In the genomic region with DNA sequence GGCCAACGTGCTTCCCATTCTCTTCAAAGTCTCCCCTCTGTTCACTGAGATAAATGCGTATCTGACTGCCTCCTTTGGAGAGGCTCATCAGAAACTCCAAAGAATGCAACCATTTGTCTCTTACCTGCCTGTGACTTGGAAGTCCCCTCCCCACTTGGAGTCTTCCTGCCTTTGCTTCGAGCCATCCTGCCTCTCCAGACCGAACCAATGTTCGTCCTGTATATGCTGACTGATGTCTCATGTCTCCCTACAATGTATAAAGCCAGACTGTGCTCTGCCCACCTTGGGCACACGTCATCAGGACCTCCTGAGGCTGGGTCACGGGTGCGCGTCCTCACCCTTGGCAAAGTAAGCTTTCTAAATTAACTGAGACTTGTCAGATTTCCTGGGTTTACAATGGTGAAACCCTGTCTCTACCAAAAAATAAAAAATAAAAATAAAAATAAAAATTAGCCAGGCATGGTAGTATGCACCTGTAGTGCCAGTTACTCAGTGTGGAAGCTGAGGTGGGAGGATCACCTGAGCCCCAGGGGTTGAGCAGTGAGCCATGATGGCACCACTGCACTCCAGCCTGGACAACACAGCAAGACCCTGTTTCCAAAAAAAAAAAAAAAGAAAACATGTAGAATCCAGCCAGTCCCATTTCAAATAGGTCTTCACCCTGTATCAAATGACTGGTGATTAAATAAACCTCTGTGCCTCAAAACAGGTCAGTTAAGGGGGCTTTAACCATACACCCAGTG, we compare ENCODE assay signal across 24 cellular contexts.
"Had no signal": no experiment of that assay in that cellular context is flagged by ENCODE, and none has a peak within 500 bp of the region (broad histone marks: within the 10 kb centered on the region; RNA-seq: fewer than 3 reads in every experiment).

No MANE protein-coding gene starts in this region.

- H3K9me3 ChIP-seq: adrenal gland, neutrophil, thyroid gland had no signal

- H3K27ac ChIP-seq: adrenal gland, foreskin keratinocyte, neutrophil, parathyroid adenoma, thyroid gland had no signal

- DNase-seq: activated B cell treated with CpG ODN at 0.5 μM for 24 hours; activated CD4-positive, alpha-beta memory T cell treated with anti-CD3 and anti-CD28 coated beads for 36 hours; activated CD4-positive, alpha-beta T cell treated with anti-CD3 and anti-CD28 coated beads for 4 hours; activated gamma-delta T cell treated with Interleukin-2 at 50 U/mL for 16 hours; activated T-cell treated with anti-CD3 and anti-CD28 coated beads for 4 hours; adrenal gland; cerebellar nuclear complex; effector memory CD4-positive, alpha-beta T cell; glutamatergic neuron; hippocampal formation; left cardiac atrium; mesendoderm; naive thymus-derived CD8-positive, alpha-beta T cell; stimulated activated CD4-positive, alpha-beta T cell treated with anti-CD3 and anti-CD28 coated beads, Interleukin-1b, Interleukin-23, amount 100 ng/mL, for 48 hours; stimulated activated CD8-positive, alpha-beta memory T cell treated with anti-CD3 and anti-CD28 coated beads, Interleukin-4, amount 100 ng/mL, for 48 hours; stimulated activated naive CD4-positive, alpha-beta T cell treated with Interleukin-2 at 50 U/mL for 16 hours; thyroid gland had no signal

- ATAC-seq: activated naive CD4-positive, alpha-beta T cell treated with anti-CD3 and anti-CD28 coated beads, Interleukin-2, amount 50 U/mL, for 72 hours; left cardiac atrium; naive thymus-derived CD8-positive, alpha-beta T cell had no signal

- H3K9me3 Mint-ChIP-seq: activated B cell treated with CpG ODN at 0.5 μM for 24 hours; activated CD4-positive, alpha-beta memory T cell treated with anti-CD3 and anti-CD28 coated beads for 36 hours; activated naive CD4-positive, alpha-beta T cell treated with anti-CD3 and anti-CD28 coated beads, Interleukin-2, amount 50 U/mL, for 72 hours; activated T-helper 1 cell treated with anti-CD3 and anti-CD28 coated beads, Interleukin-12 subunit alpha, Interleukin-12 subunit beta, Interleukin-2, Interleukin-4 antibody, amounts not matched to agents 30 ng/mL and 10 ng/mL and 1 ng/mL, durations not matched to agents 14 hours and 24 hours and 36 hours; dendritic cell treated with granulocyte-macrophage colony-stimulating factor and Interleukin-4, amounts not matched to agents 40 ng/mL and 50 ng/mL, for 4 days; naive thymus-derived CD8-positive, alpha-beta T cell; T-helper 2 cell treated with Interferon-gamma antibody and Interleukin-4, amounts not matched to agents 5 μg/mL and 100 μg/mL, for 36 hours had no signal

- H3K27me3 Mint-ChIP-seq: activated B cell treated with CpG ODN at 0.5 μM for 24 hours; activated CD4-positive, alpha-beta memory T cell treated with anti-CD3 and anti-CD28 coated beads for 36 hours; dendritic cell treated with granulocyte-macrophage colony-stimulating factor and Interleukin-4, amounts not matched to agents 40 ng/mL and 50 ng/mL, for 4 days; naive thymus-derived CD8-positive, alpha-beta T cell had no signal

- H3K4me3 ChIP-seq: adrenal gland, thyroid gland had no signal

- H3K27me3 ChIP-seq: adrenal gland, foreskin keratinocyte, neutrophil, thyroid gland had no signal

- H3K4me1 ChIP-seq: parathyroid adenoma had no signal

- H3K4me3 Mint-ChIP-seq: activated B cell treated with CpG ODN at 0.5 μM for 24 hours; activated CD4-positive, alpha-beta memory T cell treated with anti-CD3 and anti-CD28 coated beads for 36 hours; activated T-helper 1 cell treated with anti-CD3 and anti-CD28 coated beads, Interleukin-12 subunit alpha, Interleukin-12 subunit beta, Interleukin-2, Interleukin-4 antibody, amounts not matched to agents 30 ng/mL and 10 ng/mL and 1 ng/mL, durations not matched to agents 14 hours and 24 hours and 36 hours; dendritic cell treated with granulocyte-macrophage colony-stimulating factor and Interleukin-4, amounts not matched to agents 40 ng/mL and 50 ng/mL, for 4 days; naive thymus-derived CD8-positive, alpha-beta T cell; T-helper 2 cell treated with Interferon-gamma antibody and Interleukin-4, amounts not matched to agents 5 μg/mL and 100 μg/mL, for 36 hours had no signal

- H3K27ac Mint-ChIP-seq: activated B cell treated with CpG ODN at 0.5 μM for 24 hours; activated CD4-positive, alpha-beta memory T cell treated with anti-CD3 and anti-CD28 coated beads for 36 hours; activated naive CD4-positive, alpha-beta T cell treated with anti-CD3 and anti-CD28 coated beads, Interleukin-2, amount 50 U/mL, for 72 hours; activated T-helper 1 cell treated with anti-CD3 and anti-CD28 coated beads, Interleukin-12 subunit alpha, Interleukin-12 subunit beta, Interleukin-2, Interleukin-4 antibody, amounts not matched to agents 30 ng/mL and 10 ng/mL and 1 ng/mL, durations not matched to agents 14 hours and 24 hours and 36 hours; dendritic cell treated with granulocyte-macrophage colony-stimulating factor and Interleukin-4, amounts not matched to agents 40 ng/mL and 50 ng/mL, for 4 days; T-helper 2 cell treated with Interferon-gamma antibody and Interleukin-4, amounts not matched to agents 5 μg/mL and 100 μg/mL, for 36 hours had no signal

- H3K36me3 ChIP-seq: adrenal gland, thyroid gland had no signal

- H2AFZ ChIP-seq: parathyroid adenoma had no signal
